29 cellular contexts compared by ENCODE assay signal in genomic region chr1:3056641-3057040, GRCh38. TPM values are rescaled to one million over a fixed set of nuclear protein-coding genes. Genes with fewer than 3 reads are reported as not detected.
"Had no signal": no experiment of that assay in that cellular context is flagged by ENCODE, and none has a peak within 500 bp of the region (broad histone marks: within the 10 kb centered on the region; RNA-seq: fewer than 3 reads in every experiment).

No MANE protein-coding gene starts in this region.

- H3K4me3 ChIP-seq: SJSA1 had no signal

- DNase-seq: activated CD4-positive, alpha-beta memory T cell treated with anti-CD3 and anti-CD28 coated beads for 36 hours; activated CD4-positive, alpha-beta T cell treated with anti-CD3 and anti-CD28 coated beads for 4 hours; activated CD4-positive, alpha-beta T cell treated with anti-CD3 and anti-CD28 coated beads, Interleukin-2, amount 50 U/mL, for 1 hour; activated CD4-positive, CD25-positive, alpha-beta regulatory T cell treated with anti-CD3 and anti-CD28 coated beads, Interleukin-2, amount 50 U/mL, for 72 hours; activated CD8-positive, alpha-beta memory T cell treated with anti-CD3 and anti-CD28 coated beads, Interleukin-2, amount 10 ng/mL, durations not matched to agents 7 days and 5 days; activated CD8-positive, alpha-beta memory T cell treated with anti-CD3 and anti-CD28 coated beads, Interleukin-2, amount 50 U/mL, for 48 hours; activated gamma-delta T cell; activated naive CD4-positive, alpha-beta T cell treated with Interleukin-2 at 50 U/mL for 16 hours; activated naive CD8-positive, alpha-beta T cell treated with anti-CD3 and anti-CD28 coated beads, Interleukin-2, amount 50 U/mL, for 24 hours; activated T-cell treated with anti-CD3 and anti-CD28 coated beads, Interleukin-2, amount 50 U/mL, for 48 hours; anterior cingulate cortex; central memory CD4-positive, alpha-beta T cell; Karpas-422; KBM-7; NCI-H1105; NCI-H1417 treated with DMSO at 0.1 percent for 48 hours; NCI-H187 treated with DMSO at 0.1 percent for 48 hours; NCI-H2081; NCI-H2227 treated with DMSO at 0.1 percent for 48 hours; NCI-H446; NCI-H524; SHP77 treated with DMSO at 0.1 percent for 48 hours; SK-N-SH had no signal

- ATAC-seq: activated CD8-positive, alpha-beta memory T cell treated with anti-CD3 and anti-CD28 coated beads, Interleukin-2, amount 10 ng/mL, durations not matched to agents 7 days and 5 days; activated naive CD8-positive, alpha-beta T cell treated with anti-CD3 and anti-CD28 coated beads, Interleukin-2, amount 50 U/mL, for 24 hours; Panc1; WTC11 had no signal

- H3K27ac ChIP-seq: SJSA1 had no signal

RNA-seq across cellular contexts. Expression of gene PRDM16, which starts 12.4 kb away (rescaled TPM):
- total RNA-seq: activated CD4-positive, alpha-beta memory T cell treated with anti-CD3 and anti-CD28 coated beads for 36 hours; activated CD8-positive, alpha-beta memory T cell treated with anti-CD3 and anti-CD28 coated beads, Interleukin-2, amount 10 ng/mL, durations not matched to agents 7 days and 5 days; MCF 10A; RPMI7951 had no signal

RNA-seq across cellular contexts. Expression of gene ACTRT2, which starts 35.4 kb away (rescaled TPM):
- total RNA-seq: activated CD4-positive, alpha-beta memory T cell treated with anti-CD3 and anti-CD28 coated beads for 36 hours; activated CD8-positive, alpha-beta memory T cell treated with anti-CD3 and anti-CD28 coated beads, Interleukin-2, amount 10 ng/mL, durations not matched to agents 7 days and 5 days; bronchial epithelial cell; MCF 10A; RPMI7951; SJSA1; WTC11 had no signal
